ENCODE assay signal across 12 cellular contexts in genomic region chr1:203186446-203187305, GRCh38. TPM values are rescaled to one million over a fixed set of nuclear protein-coding genes. Genes with fewer than 3 reads are reported as not detected.
DNase-seq lines count a peak whose midpoint lies in the region; ATAC-seq and TF ChIP-seq lines count a peak whose summit lies in the region.
"Had no signal": no experiment of that assay in that cellular context is flagged by ENCODE, and none has a peak within 500 bp of the region (broad histone marks: within the 10 kb centered on the region; RNA-seq: fewer than 3 reads in every experiment).

TSS of gene CHI3L1 (minus strand) at chr1:203186704. CDS start at chr1:203186623, 81 bp downstream.

- H3K27me3 ChIP-seq in foreskin keratinocyte (peaks cover 32% of the 10 kb centered on the region), SK-N-SH (ENCODE audit: insufficient read depth) (no peaks in the 10 kb centered on the region)

- H3K9ac ChIP-seq in SK-N-SH = no peak within 1 kb of the TSS

- H3K9me3 ChIP-seq in SK-N-SH = no peaks in the 10 kb centered on the region

- CTCF ChIA-PET in RWPE1 (lab: Yijun Ruan, JAX) = interaction anchor here (0.7 to 4.0 kb wide), 5 partner anchors 14 to 365 kb away, joined by 3 to 25 read pairs (median 4); no protein-coding TSS in a partner anchor
- CTCF ChIA-PET in SK-N-SH (lab: Yijun Ruan, JAX) = interaction anchor here (1.5 to 1.6 kb wide), 2 partner anchors 10 to 68 kb away, joined by 4 to 8 read pairs; no protein-coding TSS in a partner anchor

- no peaks in the 10 kb centered on the region for H3K9me2 ChIP-seq in SK-N-SH

- H3K36me3 ChIP-seq in SK-N-SH (replicated peaks in 1 of 2; ENCODE audit: control insufficient read depth in 1 of 2, insufficient read depth in 2 of 2, low read length in 1 of 2) = no peaks in the 10 kb centered on the region

- H3K4me1 ChIP-seq in foreskin keratinocyte (no peaks in the 10 kb centered on the region), SK-N-SH (ENCODE audit: control insufficient read depth in 1 of 2, insufficient read depth in 2 of 2, low read depth in 1 of 2, low read length in 1 of 2) (peaks cover 0 to 13% of the 10 kb centered on the region in 2 experiments; a peak in 1 of 4 replicates)

- POLR2A ChIA-PET in RWPE1 (lab: Yijun Ruan, JAX; ENCODE audit: low non-redundant PET) = no interaction called here
- POLR2A ChIA-PET in SK-N-SH (lab: Yijun Ruan, JAX) = no interaction called here

- no peaks in the 10 kb centered on the region for H4K20me1 ChIP-seq in SK-N-SH (ENCODE audit: insufficient read depth)

- no peaks in the 10 kb centered on the region for H3K79me2 ChIP-seq in SK-N-SH (ENCODE audit: insufficient read depth)

- H3K4me3 ChIP-seq in SK-N-SH (ENCODE audit: low read depth in 2 of 2, low read length in 1 of 2) = no peak within 1 kb of the TSS

- no peak for TF ChIP-seq EP300 in SK-N-SH (IDR thresholded peaks at IDR 0.05; ENCODE audit: borderline replicate concordance in 1 of 2, low read depth in 1 of 2, low read length in 1 of 2)

- H3F3A ChIP-seq in SK-N-SH (replicated peaks; ENCODE audit: insufficient read depth) = no peaks in the 10 kb centered on the region

- TF ChIP-seq CTCF in RWPE1 (conservative IDR thresholded peaks at IDR 0.05; ENCODE audit: low read depth) (no peak), foreskin keratinocyte (conservative IDR thresholded peaks at IDR 0.05) (no peak), SK-N-SH (IDR thresholded peaks at IDR 0.05) (no peak)

- peak; percentile 15 for ATAC-seq in foreskin keratinocyte
- no peak for ATAC-seq in GM18520 (IDR thresholded peaks at IDR 0.05; ENCODE audit: unreplicated experiment)
- ATAC-seq: naive thymus-derived CD4-positive, alpha-beta T cell had no signal

- H3K27ac ChIP-seq in RWPE1 (peak within 1 kb of the TSS; percentile 65), foreskin keratinocyte (no peak within 1 kb of the TSS), SK-N-SH (ENCODE audit: low read depth in 2 of 2, low read length in 1 of 2) (no peak within 1 kb of the TSS)

- no peak within 1 kb of the TSS for H2AFZ ChIP-seq in SK-N-SH (ENCODE audit: low read depth)

- DNase-seq in CD1c-positive myeloid dendritic cell (ENCODE audit: extremely low spot score) (peak; percentile 70), RWPE1 (ENCODE audit: low spot score) (no peak), foreskin keratinocyte (no peak), occipital lobe (lab: John Stamatoyannopoulos, UW) (peak; percentile 49), HT-29 (ENCODE audit: low spot score) (no peak), SHP77 (lab: John Stamatoyannopoulos, UW) (no peak), SK-N-SH (no peak)
- DNase-seq: effector CD8-positive, alpha-beta T cell; naive thymus-derived CD4-positive, alpha-beta T cell; NCI-H748 treated with DMSO at 0.1 percent for 48 hours; stimulated activated CD8-positive, alpha-beta memory T cell treated with anti-CD3 and anti-CD28 coated beads, Interleukin-4, amount 100 ng/mL, for 48 hours had no signal

- WGBS in SK-N-SH (ENCODE audit: low lambda C conversion rate) = 72% methylated on average over 14 of the region's 14 CpGs

- TF ChIP-seq RAD21 in SK-N-SH (IDR thresholded peaks at IDR 0.05; ENCODE audit: low read length) = no peak

- no peak within 1 kb of the TSS for H3K4me2 ChIP-seq in SK-N-SH

TF ChIP-seq in SK-N-SH, 30 proteins besides CTCF, POLR2A, EP300 and RAD21:
- TF ChIP-seq TAF1 (IDR thresholded peaks at IDR 0.05; ENCODE audit: borderline replicate concordance, low read depth, low read length) = no peak
- no peak for TF ChIP-seq PBX3 (IDR thresholded peaks at IDR 0.05)
- TF ChIP-seq RXRA (IDR thresholded peaks at IDR 0.05; ENCODE audit: borderline replicate concordance, low read depth) = no peak
- no peak for TF ChIP-seq MXI1 (IDR thresholded peaks at IDR 0.05; ENCODE audit: low read depth, low read length)
- no peak for TF ChIP-seq YY1 (IDR thresholded peaks at IDR 0.05; ENCODE audit: low read depth)
- no peak for TF ChIP-seq MEF2A (IDR thresholded peaks at IDR 0.05; ENCODE audit: borderline replicate concordance, low read depth)
- TF ChIP-seq NFIC (IDR thresholded peaks at IDR 0.05; ENCODE audit: borderline replicate concordance) = no peak

RNA-seq across cellular contexts. Expression of gene CHI3L1, which starts in this region (rescaled TPM):
- total RNA-seq in foreskin keratinocyte = not detected in 2 replicates
- not detected in 2 replicates for polyA plus RNA-seq in foreskin keratinocyte
- total RNA-seq in occipital lobe = 1.6 TPM
- not detected in 2 replicates for total RNA-seq in HT-29 (2014; rRNA removed; shearing (Covaris generic))
- polyA plus RNA-seq in SK-N-SH (2012; rRNA removed) = not detected in 2 replicates
- not detected in 2 replicates for polyA plus RNA-seq in SK-N-SH (2012; cell fraction: cytosol; rRNA removed)
- 0.02 TPM in 1 of 2 replicates, not detected in the other for polyA plus RNA-seq in SK-N-SH (2012; cell fraction: nucleus; rRNA removed)
- polyA plus RNA-seq: naive thymus-derived CD4-positive, alpha-beta T cell had no signal

Comparison
In these comparisons a context has a peak if more than half of its experiments do, and no peak if none do; other contexts are left out.
1. Peak in ATAC-seq in foreskin keratinocyte; RNA of the gene not detected or under 1 TPM.
2. DNase-seq: peak in CD1c-positive myeloid dendritic cell (single experiment) and occipital lobe (single experiment); none in RWPE1 (single experiment), foreskin keratinocyte (0 of 2), HT-29 (single experiment), SHP77 (0 of 2) and SK-N-SH (single experiment).